Comparison of ENCODE assay signal across 8 cellular contexts in the genomic region with DNA sequence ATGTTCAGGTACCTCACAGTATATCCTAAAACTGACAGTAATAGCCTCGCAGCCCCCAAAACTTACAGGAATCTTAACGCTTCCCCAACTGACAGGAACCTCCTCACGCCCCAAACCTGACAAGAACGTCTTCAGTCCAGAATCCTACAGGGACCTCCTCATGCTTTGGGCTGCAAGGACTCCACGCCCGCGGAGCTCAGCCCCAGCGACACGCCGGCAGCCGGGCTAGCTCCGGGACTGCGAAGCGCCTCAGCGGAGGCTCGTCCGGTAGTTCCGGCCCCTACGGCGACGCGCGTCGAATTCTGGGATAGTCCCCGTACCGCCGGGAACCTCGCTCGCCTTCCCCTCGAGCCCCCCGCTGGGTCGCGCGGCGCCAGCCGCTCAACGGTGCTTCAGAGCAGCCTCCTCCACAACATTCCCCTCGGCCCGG. TPM values are rescaled to one million over a fixed set of nuclear protein-coding genes. Genes with fewer than 3 reads are reported as not detected.
DNase-seq lines count a peak whose midpoint lies in the region; ATAC-seq, FAIRE-seq and TF ChIP-seq lines count a peak whose summit lies in the region.

No MANE protein-coding gene starts in this region.

- H3K9ac ChIP-seq in mammary epithelial cell (ENCODE audit: insufficient read depth, low read length): peak overlapping the region; percentile 66
- peak overlapping the region; percentile 80 to 82 for H3K9ac ChIP-seq in kidney (ENCODE audit: low read length in 2 of 2)

- peaks cover 13% of the 10 kb centered on the region for H3K79me2 ChIP-seq in mammary epithelial cell (ENCODE audit: insufficient read depth, low read length)

- peak overlapping the region; percentile 64 for H3K4me2 ChIP-seq in mammary epithelial cell (ENCODE audit: insufficient read depth, low read depth, low read length)

- TSS peak; percentile 43 for BruUV-seq in mammary epithelial cell (replicated peaks; lab: Mats Ljungman, UMichigan)

- WGBS in mammary epithelial cell (ENCODE audit: low coverage, missing lambda C conversion rate): 35% methylated on average over 13 of the region's 39 CpGs

- H3K9me3 ChIP-seq in mammary epithelial cell (replicated peaks; ENCODE audit: insufficient read depth, low read length) (no peaks in the 10 kb centered on the region), kidney (ENCODE audit: control insufficient read depth in 1 of 2, low read length in 2 of 2) (no peaks in the 10 kb centered on the region)

- H2AFZ ChIP-seq in mammary epithelial cell (ENCODE audit: low read depth, low read length): peak overlapping the region; percentile 83

- TF ChIP-seq CTCF in mammary epithelial cell (conservative IDR thresholded peaks at IDR 0.05 in 1 of 2, IDR thresholded peaks at IDR 0.05 in 1 of 2; ENCODE audit: extremely low read depth in 1 of 2, insufficient read depth in 1 of 2, low read depth in 1 of 2, low read length in 2 of 2) (no peak), kidney (IDR thresholded peaks at IDR 0.05; ENCODE audit: borderline replicate concordance, extremely low read depth, insufficient read depth) (no peak)

- CTCF ChIA-PET in mammary epithelial cell (lab: Charles Lee; ENCODE audit: low non-redundant PET): no interaction called here

- in situ Hi-C loops in SK-MEL-5 (cut with HindIII; ENCODE audit: low pct_unique_long_range_greater_than_20kb, low sequenced_read_pairs) (no loop called here), mammary epithelial cell (cut with MboI; ENCODE audit: low sequenced_read_pairs in 2 of 2) (loop anchor here in 1 of 2 donors (25.0 kb wide), 1 partner anchor 144 kb away; a partner anchor contains a TSS)

- dilution Hi-C loops in mammary epithelial cell (cut with HindIII; ENCODE audit: low sequenced_read_pairs): no loop called here

- intact Hi-C loops in mammary epithelial cell (cut with micrococcal nuclease): loop anchor here (2.0 to 5.0 kb wide), 4 partner anchors 139 to 594 kb away; a partner anchor contains a TSS
- intact Hi-C loops in kidney (cut with DNase I): no loop called here

- H4K20me1 ChIP-seq in mammary epithelial cell (ENCODE audit: insufficient read depth, low read length): no peaks in the 10 kb centered on the region

- H3K36me3 ChIP-seq in mammary epithelial cell (ENCODE audit: insufficient read depth, low read length) (peaks cover 7% of the 10 kb centered on the region), kidney (ENCODE audit: control insufficient read depth in 1 of 2, insufficient read depth in 2 of 2, low read length in 2 of 2) (no peaks in the 10 kb centered on the region)

- DNase-seq in Ammon's horn (ENCODE audit: low spot score): peak; percentile 24
- DNase-seq in SK-MEL-5 (ENCODE audit: low read depth, low spot score): peak; percentile 28
- DNase-seq in mammary epithelial cell: peak; percentile 38
- no peak for DNase-seq in kidney
- peak; percentile 3 to 8 for DNase-seq in stimulated activated CD4-positive, alpha-beta T cell treated with anti-CD3 and anti-CD28 coated beads, Interleukin-2, amount 100 ng/mL, for 48 hours
- no peak for DNase-seq in AG08395 (ENCODE audit: low spot score)

- no peak for FAIRE-seq in kidney (lab: Jason Lieb, UNC)

- ATAC-seq in GM18520 (IDR thresholded peaks at IDR 0.05; ENCODE audit: unreplicated experiment) (peak; percentile 6), HG03064 (IDR thresholded peaks at IDR 0.05; ENCODE audit: low read depth, unreplicated experiment) (peak; percentile 26)

- H3K27me3 ChIP-seq in mammary epithelial cell (ENCODE audit: insufficient read depth, low read length): no peaks in the 10 kb centered on the region

- H3K4me1 ChIP-seq in mammary epithelial cell (ENCODE audit: insufficient read depth, low read length): peaks cover 8% of the 10 kb centered on the region
- peaks cover 0 to 2% of the 10 kb centered on the region in 2 donors for H3K4me1 ChIP-seq in kidney (ENCODE audit: control insufficient read depth in 1 of 2, insufficient read depth in 1 of 2, low read depth in 1 of 2, low read length in 2 of 2)

- H3K4me3 ChIP-seq in mammary epithelial cell (replicated peaks in 1 of 3; ENCODE audit: insufficient read depth in 1 of 3, low read depth in 2 of 3, low read length in 3 of 3) (peak overlapping the region; percentile 59 to 69 (median 63)), kidney (ENCODE audit: low read length in 2 of 2) (peak overlapping the region; percentile 75 to 83)

- H3K27ac ChIP-seq in mammary epithelial cell (ENCODE audit: insufficient read depth, low read depth, low read length): peak overlapping the region; percentile 70
- H3K27ac ChIP-seq in kidney (ENCODE audit: low read depth in 2 of 2, low read length in 2 of 2): peak overlapping the region; percentile 91 to 93

RNA-seq across cellular contexts. Expression of a gene that starts 0.6 kb away (rescaled TPM):
- total RNA-seq in SK-MEL-5 (2014; rRNA removed; shearing (Covaris generic)): 7.3 and 8.4 TPM in 2 replicates
- 19.1 and 20.0 TPM in 2 replicates for polyA plus RNA-seq in SK-MEL-5 (2015; cell fraction: cytosol; rRNA removed)
- polyA plus RNA-seq in SK-MEL-5 (2015; cell fraction: nucleus; rRNA removed): 31.1 and 40.5 TPM in 2 replicates
- total RNA-seq in mammary epithelial cell (10 to 100 TPM; 16.0 to 23.8 TPM), kidney (34.1 TPM)
- polyA plus RNA-seq in mammary epithelial cell (7.3 TPM), kidney (ENCODE audit: insufficient read depth, low read depth, low replicate concordance) (5.0 TPM)
- polyA minus RNA-seq in mammary epithelial cell: 21.8 TPM

Comparison
In these comparisons a context has a peak if more than half of its experiments do, and no peak if none do; other contexts are left out.
1. DNase-seq: peak in Ammon's horn (single experiment), SK-MEL-5 (single experiment), mammary epithelial cell (single experiment) and stimulated activated CD4-positive, alpha-beta T cell treated with anti-CD3 and anti-CD28 coated beads, Interleukin-2, amount 100 ng/mL, for 48 hours (2 of 2); none in kidney (single experiment) and AG08395 (single experiment).